1 cellular context compared by ENCODE assay signal in the genomic region with DNA sequence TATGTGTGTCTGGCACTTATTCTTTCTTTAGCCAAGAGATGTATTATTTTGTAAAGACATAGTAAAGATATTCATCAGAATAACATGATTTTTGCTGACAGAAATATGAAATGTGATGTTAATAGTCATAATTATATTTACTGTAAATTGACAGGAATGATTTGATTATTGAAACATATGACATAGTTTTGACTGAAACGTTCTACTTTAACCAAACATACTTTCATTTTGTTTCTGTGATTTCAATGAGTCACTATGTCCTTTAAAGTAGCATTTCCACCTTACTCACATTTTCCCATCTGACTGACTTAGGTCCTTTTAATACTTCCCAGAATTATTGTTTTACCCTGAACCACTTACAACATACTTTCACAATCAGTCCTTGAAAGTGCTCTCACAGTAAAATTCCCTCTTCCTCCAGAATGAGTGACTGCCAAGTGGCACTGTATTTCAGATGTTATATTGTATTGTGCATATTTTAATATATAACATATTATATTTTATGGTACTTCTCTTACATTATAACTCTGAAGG.
TF ChIP-seq lines count a peak whose summit lies in the region.

No MANE protein-coding gene starts in this region.

TF ChIP-seq in IMR-90, 13 proteins besides CTCF, POLR2A, EP300 and RAD21:
- TF ChIP-seq CEBPB (IDR thresholded peaks at IDR 0.05; ENCODE audit: low read depth, low read length) (peak; percentile 47; the same call in 1 of the 2 replicates), NFE2L2 (IDR thresholded peaks at IDR 0.05; ENCODE audit: low read depth, low read length) (no peak)
TF ChIP-seq in IMR-90: peak in this region for 1.
